Comparison of ENCODE assay signal across 22 cellular contexts in genomic region chr12:5435161-5435560, GRCh38. TPM values are rescaled to one million over a fixed set of nuclear protein-coding genes. Genes with fewer than 3 reads are reported as not detected.
A peak's percentile ranks its signal among the peaks of the same experiment; 100 is the strongest.
DNase-seq lines count a peak whose midpoint lies in the region; FAIRE-seq and TF ChIP-seq lines count a peak whose summit lies in the region.
"Had no signal": no experiment of that assay in that cellular context is flagged by ENCODE, and none has a peak within 500 bp of the region (broad histone marks: within the 10 kb centered on the region; RNA-seq: fewer than 3 reads in every experiment).

No MANE protein-coding gene starts in this region.

- peaks cover 72% of the 10 kb centered on the region for H3K79me2 ChIP-seq in OCI-LY7 (ENCODE audit: insufficient read depth, low read depth, low read length)
- no peaks in the 10 kb centered on the region for H3K79me2 ChIP-seq in H1 (ENCODE audit: control insufficient read depth in 1 of 2, insufficient read depth in 2 of 2, low read length in 2 of 2)
- H3K79me2 ChIP-seq in neural progenitor cell (ENCODE audit: low read depth) = peaks cover 82% of the 10 kb centered on the region
- H3K79me2 ChIP-seq in PC-9 (ENCODE audit: low read depth) = no peaks in the 10 kb centered on the region

- no peak overlapping the region for H2BK15ac ChIP-seq in H1 (ENCODE audit: low read length)

- TF ChIP-seq RAD21 in H1 (IDR thresholded peaks at IDR 0.05 in 1 of 2, conservative IDR thresholded peaks at IDR 0.05 in 1 of 2; ENCODE audit: low read depth in 2 of 2, low read length in 2 of 2) = no peak

- H3K9me3 ChIP-seq in OCI-LY7 (ENCODE audit: low read length) = no peaks in the 10 kb centered on the region
- H3K9me3 ChIP-seq in H1 (ENCODE audit: insufficient read depth in 2 of 2, low read depth in 1 of 2, low read length in 1 of 2) = no peaks in the 10 kb centered on the region; a peak in 1 of 4 replicates
- H3K9me3 ChIP-seq in neural progenitor cell (ENCODE audit: low read depth) = no peaks in the 10 kb centered on the region
- no peaks in the 10 kb centered on the region for H3K9me3 ChIP-seq in PC-9 (ENCODE audit: insufficient read depth, low read depth)
- H3K9me3 ChIP-seq: SJSA1 had no signal

- H2BK20ac ChIP-seq in H1 (ENCODE audit: low read length) = no peak overlapping the region

- POLR2A ChIA-PET in OCI-LY7 (lab: Charles Lee) (interaction anchor here (1.1 to 1.6 kb wide), 4 partner anchors 8 to 67 kb away, joined by 3 to 8 read pairs (median 4); no protein-coding TSS in a partner anchor), H1 (lab: Charles Lee; ENCODE audit: partially characterized antibody) (interaction anchor here (1.0 to 1.2 kb wide), 3 partner anchors 9 to 231 kb away, joined by 3 to 5 read pairs (median 3); no protein-coding TSS in a partner anchor), PC-9 (lab: Charles Lee; ENCODE audit: unreplicated experiment) (no interaction called here)

- no peak overlapping the region for H4K8ac ChIP-seq in H1 (ENCODE audit: extremely low read depth, insufficient read depth, low read length)

- no peak for DNase-seq in OCI-LY7 (ENCODE audit: low spot score)
- DNase-seq in H1 (ENCODE audit: low read depth in 1 of 2, low spot score in 2 of 2) = no peak
- DNase-seq in neural progenitor cell (ENCODE audit: low spot score) = no peak
- no peak for DNase-seq in AG08395 (ENCODE audit: low spot score)
- no peak for DNase-seq in PC-9
- DNase-seq in endothelial cell (ENCODE audit: low spot score) = no peak
- no peak for DNase-seq in NCI-H146 treated with DMSO at 0.1 percent for 48 hours (lab: John Stamatoyannopoulos, UW; ENCODE audit: unreplicated experiment)
- DNase-seq: CD4-positive, alpha-beta T cell; H7; Karpas-422; NCI-H1092; NCI-H1417 treated with DMSO at 0.1 percent for 48 hours; NCI-H187; NCI-H2171 treated with DMSO at 0.1 percent for 48 hours; NCI-H748 treated with DMSO at 0.1 percent for 48 hours; Right ventricle myocardium superior had no signal

- H3K36me3 Mint-ChIP-seq in neural progenitor cell (peaks cover 5% of the 10 kb centered on the region), endothelial cell (ENCODE audit: low read depth, unreplicated experiment) (no peaks in the 10 kb centered on the region)

- no peak overlapping the region for H2BK120ac ChIP-seq in H1 (replicated peaks; ENCODE audit: low read depth, low read length)

- H3K18ac ChIP-seq in H1 (ENCODE audit: extremely low read depth, low read length) = no peak overlapping the region

- H3K9me3 Mint-ChIP-seq in neural progenitor cell (peaks cover 12% of the 10 kb centered on the region), endothelial cell (ENCODE audit: unreplicated experiment) (no peaks in the 10 kb centered on the region)
- H3K9me3 Mint-ChIP-seq: CD4-positive, alpha-beta T cell had no signal

- no peak overlapping the region for H3K23ac ChIP-seq in H1 (ENCODE audit: insufficient read length)

- peaks cover 29% of the 10 kb centered on the region for H4K20me1 ChIP-seq in OCI-LY7 (ENCODE audit: insufficient read depth, low read length)
- peaks cover 4 to 10% of the 10 kb centered on the region in 2 experiments for H4K20me1 ChIP-seq in H1 (replicated peaks in 1 of 2; ENCODE audit: control insufficient read depth in 1 of 2, insufficient read depth in 2 of 2, low read length in 2 of 2)
- H4K20me1 ChIP-seq in neural progenitor cell (ENCODE audit: low read depth) = peaks cover 66% of the 10 kb centered on the region
- H4K20me1 ChIP-seq in PC-9 (ENCODE audit: insufficient read depth) = no peaks in the 10 kb centered on the region
- H4K20me1 ChIP-seq: BLaER1 treated with 17β-estradiol and CSF1 and Interleukin-3, amounts not matched to agents 10 nM and 100 nM had no signal

- H3K4me3 ChIP-seq in OCI-LY7 (ENCODE audit: low read depth, low read length, poor library complexity, severe bottlenecking) (peak overlapping the region; percentile 6), H1 (ENCODE audit: extremely low read depth in 1 of 4, insufficient read depth in 2 of 4, low read depth in 3 of 4, low read length in 4 of 4) (no peak overlapping the region), neural progenitor cell (no peak overlapping the region), PC-9 (no peak overlapping the region)
- H3K4me3 ChIP-seq: BLaER1 treated with 17β-estradiol and CSF1 and Interleukin-3, amounts not matched to agents 10 nM and 100 nM; SJSA1 had no signal

- H3K27ac ChIP-seq in OCI-LY7 (ENCODE audit: low read depth, low read length, poor library complexity, severe bottlenecking) (no peak overlapping the region), H1 (ENCODE audit: low read depth, low read length) (no peak overlapping the region), neural progenitor cell (no peak overlapping the region), PC-9 (no peak overlapping the region)
- H3K27ac ChIP-seq: BLaER1 treated with 17β-estradiol and CSF1 and Interleukin-3, amounts not matched to agents 10 nM and 100 nM; SJSA1 had no signal

- CTCF ChIA-PET in OCI-LY7 (lab: Charles Lee; ENCODE audit: unreplicated experiment) = no interaction called here
- CTCF ChIA-PET in H1 (lab: Charles Lee; ENCODE audit: partially characterized antibody) = interaction anchor here (0.7 to 9.2 kb wide), 11 partner anchors 6 to 363 kb away, joined by 3 to 112 read pairs (median 4); no protein-coding TSS in a partner anchor
- CTCF ChIA-PET in PC-9 (lab: Charles Lee) = no interaction called here

- H3F3A ChIP-seq in neural progenitor cell (ENCODE audit: low read depth) = peaks cover 10% of the 10 kb centered on the region
- H3F3A ChIP-seq in PC-9 (ENCODE audit: insufficient read depth, low read depth) = no peaks in the 10 kb centered on the region

- 72% methylated on average over 2 of the region's 2 CpGs; no CpG with 5 or more reads in 1 of the 2 experiments for WGBS in H1 (ENCODE audit: extremely low coverage in 1 of 2, insufficient coverage in 1 of 2, insufficient read length in 1 of 2, insufficient replicate concordance in 2 of 2, low coverage in 1 of 2, low lambda C conversion rate in 2 of 2, missing lambda C conversion rate in 1 of 2), 2 experiments

- H3K27me3 ChIP-seq in H1 (replicated peaks in 1 of 4; ENCODE audit: control insufficient read depth in 3 of 4, extremely low read depth in 1 of 4, insufficient read depth in 3 of 4, low read length in 3 of 4) (peaks cover 39 to 62% (median 56%) of the 10 kb centered on the region in 4 experiments), neural progenitor cell (peaks cover 58% of the 10 kb centered on the region), PC-9 (ENCODE audit: insufficient read depth, low read depth) (peaks cover 22% of the 10 kb centered on the region)

- H3K4me2 ChIP-seq in OCI-LY7 (ENCODE audit: low read length) (peak overlapping the region; percentile 86; the same call in 1 of the 2 replicates), H1 (ENCODE audit: insufficient read depth in 1 of 2, low read depth in 2 of 2, low read length in 2 of 2) (no peak overlapping the region; a peak in 1 of 4 replicates), neural progenitor cell (peak overlapping the region; percentile 97), PC-9 (no peak overlapping the region)
- H3K4me2 ChIP-seq: BLaER1 treated with 17β-estradiol and CSF1 and Interleukin-3, amounts not matched to agents 10 nM and 100 nM had no signal

- H2BK5ac ChIP-seq in H1 (ENCODE audit: low read depth, low read length) = no peak overlapping the region

- H3K9me2 ChIP-seq in OCI-LY7 (ENCODE audit: insufficient read depth, low read length) (no peaks in the 10 kb centered on the region), PC-9 (ENCODE audit: insufficient read depth) (no peaks in the 10 kb centered on the region)

- H3K27ac Mint-ChIP-seq in neural progenitor cell (no peak overlapping the region), endothelial cell (ENCODE audit: unreplicated experiment) (no peak overlapping the region)
- H3K27ac Mint-ChIP-seq: CD4-positive, alpha-beta T cell had no signal

- H3K9ac ChIP-seq in H1 (replicated peaks in 1 of 4; ENCODE audit: extremely low read depth in 1 of 4, low read depth in 3 of 4, low read length in 3 of 4) = no peak overlapping the region
- no peak overlapping the region for H3K9ac ChIP-seq in neural progenitor cell
- H3K9ac ChIP-seq: BLaER1 treated with 17β-estradiol and CSF1 and Interleukin-3, amounts not matched to agents 10 nM and 100 nM had no signal

- H3K4me1 Mint-ChIP-seq in neural progenitor cell (peaks cover 18% of the 10 kb centered on the region), endothelial cell (ENCODE audit: unreplicated experiment) (peaks cover 18% of the 10 kb centered on the region)

- TF ChIP-seq EP300 in H1 (IDR thresholded peaks at IDR 0.05; ENCODE audit: borderline replicate concordance in 1 of 2, low read depth in 2 of 2, low read length in 2 of 2) = no peak

- H3K56ac ChIP-seq in H1 (replicated peaks; ENCODE audit: insufficient read length, low read depth, low read length) = no peak overlapping the region

- 0 out of 2 replicates have a peak, but pooled peaks cover 2% of the 10 kb centered on the region for H3K79me1 ChIP-seq in H1 (ENCODE audit: low read depth, low read length)

- H3K4me3 Mint-ChIP-seq in neural progenitor cell (no peak overlapping the region), endothelial cell (ENCODE audit: unreplicated experiment) (no peak overlapping the region)
- H3K4me3 Mint-ChIP-seq: CD4-positive, alpha-beta T cell had no signal

- H3K36me3 ChIP-seq in OCI-LY7 (ENCODE audit: insufficient read depth, low read length) (peaks cover 21% of the 10 kb centered on the region), H1 (ENCODE audit: control insufficient read depth in 2 of 4, insufficient read depth in 4 of 4, low read length in 3 of 4) (no peaks in the 10 kb centered on the region), neural progenitor cell (no peaks in the 10 kb centered on the region), PC-9 (ENCODE audit: low read depth) (no peaks in the 10 kb centered on the region)
- H3K36me3 ChIP-seq: BLaER1 treated with 17β-estradiol and CSF1 and Interleukin-3, amounts not matched to agents 10 nM and 100 nM; SJSA1 had no signal

- H3K4ac ChIP-seq in H1 (replicated peaks; ENCODE audit: insufficient read length, low read depth, low read length) = peak overlapping the region; percentile 36

- H4K91ac ChIP-seq in H1 (replicated peaks; ENCODE audit: insufficient read length, low read length) = no peak overlapping the region

- H4K5ac ChIP-seq in H1 (ENCODE audit: insufficient read length, low read depth, low read length) = no peak overlapping the region

- no peak for TF ChIP-seq POLR2A in H1 (IDR thresholded peaks at IDR 0.05; ENCODE audit: control extremely low read depth in 1 of 2, low read depth in 2 of 2, low read length in 2 of 2)

- BruUV-seq in OCI-LY7 (replicated peaks; lab: Mats Ljungman, UMichigan) (no TSS peak), PC-9 (replicated peaks; lab: Mats Ljungman, UMichigan) (no TSS peak)

- H2AK5ac ChIP-seq in H1 (ENCODE audit: low read depth, low read length) = no peak overlapping the region

- no peak overlapping the region for H2BK12ac ChIP-seq in H1 (ENCODE audit: low read depth, low read length)

- H2AFZ ChIP-seq in OCI-LY7 (ENCODE audit: low read length) = no peak overlapping the region
- H2AFZ ChIP-seq in H1 (ENCODE audit: low read length) = no peak overlapping the region
- H2AFZ ChIP-seq in neural progenitor cell (replicated peaks) = no peak overlapping the region
- H2AFZ ChIP-seq in PC-9 = no peak overlapping the region

- H3K23me2 ChIP-seq in H1 (ENCODE audit: low read depth, low read length) = peaks cover 31% of the 10 kb centered on the region

- intact Hi-C loops in OCI-LY7 (cut with micrococcal nuclease; ENCODE audit: unreplicated experiment) = no loop called here
- intact Hi-C loops in PC-9 (cut with micrococcal nuclease; ENCODE audit: unreplicated experiment) = no loop called here

- H3K4me1 ChIP-seq in OCI-LY7 (ENCODE audit: insufficient read depth, low read length, poor library complexity, severe bottlenecking) (peaks cover 61% of the 10 kb centered on the region), H1 (replicated peaks in 1 of 4; ENCODE audit: control insufficient read depth in 3 of 4, insufficient read depth in 4 of 4, low read length in 3 of 4) (peaks cover 4 to 22% (median 13%) of the 10 kb centered on the region in 4 experiments), neural progenitor cell (peaks cover 23% of the 10 kb centered on the region), PC-9 (replicated peaks; ENCODE audit: insufficient read depth) (no peaks in the 10 kb centered on the region)

- H3K14ac ChIP-seq in H1 (ENCODE audit: insufficient read length) = no peak overlapping the region

- peaks cover 27% of the 10 kb centered on the region for H3K27me3 Mint-ChIP-seq in neural progenitor cell (ENCODE audit: insufficient read depth, low read depth)
- H3K27me3 Mint-ChIP-seq in endothelial cell (ENCODE audit: unreplicated experiment) = peaks cover 24% of the 10 kb centered on the region

- TF ChIP-seq CTCF in OCI-LY7 (conservative IDR thresholded peaks at IDR 0.05; ENCODE audit: low read length) (no peak), H1 (IDR thresholded peaks at IDR 0.05; ENCODE audit: control extremely low read depth in 1 of 3, insufficient read depth in 1 of 3, low read depth in 1 of 3, low read length in 3 of 3) (no peak), neural progenitor cell (IDR thresholded peaks at IDR 0.05) (no peak), PC-9 (conservative IDR thresholded peaks at IDR 0.05) (no peak), endothelial cell (IDR thresholded peaks at IDR 0.05; ENCODE audit: unreplicated experiment) (no peak)

- no peak for FAIRE-seq in H1 (lab: Jason Lieb, UNC)
- FAIRE-seq: D721Med, GM19239 had no signal

RNA-seq across cellular contexts. Expression of gene NTF3, which starts 3.3 kb away (rescaled TPM):
- total RNA-seq in OCI-LY7 (2014; rRNA removed; shearing (Covaris generic)) = 9.6 and 15.2 TPM in 2 replicates
- total RNA-seq in OCI-LY7 (2022) (11.5 and 14.1 TPM in 2 replicates), neural progenitor cell (ENCODE audit: low replicate concordance) (6.7 and 11.0 TPM in 2 replicates), PC-9 (2021) (not detected in 2 replicates), endothelial cell (ENCODE audit: unreplicated experiment) (not detected)
- 1.2 and 2.3 TPM in 2 replicates for total RNA-seq in H1 (2021; fragmentation: NEBNext Ultra II Directional; extraction: Animal tissue kit (Norgen Biotek cat#: 25700))
- 1.4 and 1.5 TPM in 2 replicates for polyA plus RNA-seq in H1 (2011; rRNA removed)
- 2.2 TPM for polyA plus RNA-seq in H1 (2011; cell fraction: cytosol; rRNA removed)
- polyA plus RNA-seq in H1 (2011; cell fraction: nucleus; rRNA removed) = 3.0 TPM
- polyA plus RNA-seq in H1 (2012, experiment 1 of 2) = 1.5 to 2.0 TPM (median 1.6 TPM) in 4 replicates
- 0.94 TPM for polyA plus RNA-seq in H1 (2012, experiment 2 of 2)
- 0.45 TPM for polyA plus RNA-seq in H1 (2013, experiment 1 of 2)
- 0.53 TPM for polyA plus RNA-seq in H1 (2013, experiment 2 of 2)
- polyA minus RNA-seq in H1 (2011; rRNA and poly(A)+ RNA removed) = 2.2 and 2.3 TPM in 2 replicates
- 1.5 TPM for polyA minus RNA-seq in H1 (2011; cell fraction: cytosol; rRNA and poly(A)+ RNA removed)
- 4.7 TPM for polyA minus RNA-seq in H1 (2011; cell fraction: nucleus; rRNA and poly(A)+ RNA removed)
- total RNA-seq: A673; CD4-positive, alpha-beta T cell; HT-29 had no signal

Comparison
In these comparisons a context has a peak if more than half of its experiments do, and no peak if none do; other contexts are left out.
1. H3K4me2 ChIP-seq: peak in OCI-LY7 (single experiment) and neural progenitor cell (single experiment); none in H1 (0 of 2) and PC-9 (single experiment).